ENCODE assay signal across 13 cellular contexts in the genomic region with DNA sequence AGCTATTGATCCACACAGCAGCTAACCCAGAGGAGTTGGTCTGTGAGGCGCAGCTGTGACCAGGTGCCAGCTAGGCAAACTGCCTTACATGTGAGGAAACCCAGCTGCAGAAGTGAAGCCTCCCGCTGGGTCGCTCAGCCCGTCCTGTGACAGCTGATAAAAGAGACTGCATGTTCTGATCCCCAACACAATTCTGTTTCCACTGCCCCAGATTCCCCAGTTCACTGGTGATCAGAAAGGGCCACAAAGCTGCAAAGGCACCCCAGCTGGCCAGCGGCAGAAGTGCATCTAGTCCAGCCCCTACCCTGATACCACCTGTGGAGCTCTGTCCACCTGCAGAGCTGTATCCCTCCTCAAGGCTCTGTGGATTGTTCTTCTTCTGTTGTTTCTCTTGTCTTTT.
A peak's percentile ranks its signal among the peaks of the same experiment; 100 is the strongest.
DNase-seq lines count a peak whose midpoint lies in the region; ATAC-seq and TF ChIP-seq lines count a peak whose summit lies in the region.
"Had no signal": no experiment of that assay in that cellular context is flagged by ENCODE, and none has a peak within 500 bp of the region (broad histone marks: within the 10 kb centered on the region; RNA-seq: fewer than 3 reads in every experiment).

No MANE protein-coding gene starts in this region.

- H3K4me3 ChIP-seq in astrocyte of the cerebellum (ENCODE audit: low read depth, low read length): no peak overlapping the region

- no peaks in the 10 kb centered on the region for H3K4me1 ChIP-seq in H9 (ENCODE audit: insufficient read depth, low read length)

- H3K27ac ChIP-seq in H9 (ENCODE audit: insufficient read length, low read depth, low read length): no peak overlapping the region
- H3K27ac ChIP-seq: epithelial cell of prostate had no signal

- H3K23ac ChIP-seq in H9 (ENCODE audit: insufficient read length, low read depth, low read length): no peak overlapping the region

- H3K9ac ChIP-seq in H9 (ENCODE audit: extremely low read depth, insufficient read length, low read length): no peak overlapping the region

- H4K5ac ChIP-seq in H9 (ENCODE audit: insufficient read length, low read depth, low read length): no peak overlapping the region

- no peak overlapping the region for H2BK5ac ChIP-seq in H9 (ENCODE audit: insufficient read length, low read length)

- H3K23me2 ChIP-seq in H9 (ENCODE audit: insufficient read length, low read depth, low read length, poor library complexity, severe bottlenecking): no peaks in the 10 kb centered on the region

- no peak overlapping the region for H3K14ac ChIP-seq in H9 (ENCODE audit: insufficient read depth, low read length)

- peak; percentile 26 for DNase-seq in COLO668 (lab: John Stamatoyannopoulos, UW; ENCODE audit: unreplicated experiment)
- peak; percentile 47 for DNase-seq in H9
- DNase-seq in astrocyte of the cerebellum (ENCODE audit: low read depth): no peak
- peak; percentile 73 for DNase-seq in iPS-NIHi7 (ENCODE audit: extremely low spot score)
- DNase-seq in NOMO-1 (lab: John Stamatoyannopoulos, UW; ENCODE audit: unreplicated experiment in 2 of 2): no peak
- DNase-seq in effector CD8-positive, alpha-beta T cell (lab: John Stamatoyannopoulos, UW): no peak
- DNase-seq: activated naive CD4-positive, alpha-beta T cell treated with anti-CD3 and anti-CD28 coated beads, Interleukin-2, amount 50 U/mL, for 16 hours; GF-D8; KBM-7; stimulated activated CD8-positive, alpha-beta memory T cell treated with anti-CD3 and anti-CD28 coated beads, Interleukin-4, amount 100 ng/mL, for 48 hours had no signal

- peaks cover 1 to 4% (median 2%) of the 10 kb centered on the region in 3 experiments; a peak in 4 of 7 replicates for H3K36me3 Mint-ChIP-seq in H9 (ENCODE audit: insufficient read depth in 1 of 3, low read depth in 3 of 3)

- H3K56ac ChIP-seq in H9 (ENCODE audit: insufficient read length, low read depth, low read length): no peak overlapping the region

- in situ Hi-C loops in astrocyte of the cerebellum (cut with HindIII; ENCODE audit: low sequenced_read_pairs): no loop called here

- H3K4ac ChIP-seq in H9 (ENCODE audit: low read depth, low read length): no peak overlapping the region

- H3K18ac ChIP-seq in H9 (ENCODE audit: insufficient read length, low read depth, low read length): no peak overlapping the region

- H2AFZ ChIP-seq in H9 (ENCODE audit: low read length): no peak overlapping the region

- no peak overlapping the region for H2BK120ac ChIP-seq in H9 (ENCODE audit: low read depth, low read length, poor library complexity, severe bottlenecking)

- no peaks in the 10 kb centered on the region for H3K79me2 ChIP-seq in H9 (ENCODE audit: insufficient read depth, low read length)

- H3K27me3 ChIP-seq in H9 (ENCODE audit: insufficient read depth, low read length): no peaks in the 10 kb centered on the region

- H2BK20ac ChIP-seq in H9 (ENCODE audit: low read depth, low read length, poor library complexity, severe bottlenecking): no peak overlapping the region

- H3K27me3 Mint-ChIP-seq in H9 (ENCODE audit: low read depth): no peaks in the 10 kb centered on the region

- H4K8ac ChIP-seq in H9 (replicated peaks; ENCODE audit: insufficient read length, low read depth, low read length): no peak overlapping the region

- H3K9me3 Mint-ChIP-seq in H9: no peaks in the 10 kb centered on the region

- WGBS in H9 (ENCODE audit: extremely low coverage, insufficient read length, low lambda C conversion rate): no CpG with 5 or more reads among the region's 5 CpGs

- no peak overlapping the region for H3T11ph ChIP-seq in H9 (ENCODE audit: low read length)

- H3K9me3 ChIP-seq in H9 (ENCODE audit: control insufficient read depth, low read depth, low read length): no peaks in the 10 kb centered on the region

- ATAC-seq in GM21515 (IDR thresholded peaks at IDR 0.05; ENCODE audit: unreplicated experiment) (no peak), HG03280 (IDR thresholded peaks at IDR 0.05; ENCODE audit: unreplicated experiment) (no peak)

- peaks cover 4 to 5% of the 10 kb centered on the region in 2 experiments; a peak in 2 of 4 replicates for H3K4me1 Mint-ChIP-seq in H9

- H2AK5ac ChIP-seq in H9 (ENCODE audit: insufficient read length, low read length): no peak overlapping the region

- H4K20me1 ChIP-seq in H9 (ENCODE audit: control insufficient read depth, insufficient read depth, insufficient read length): no peaks in the 10 kb centered on the region

- H3K4me2 ChIP-seq in H9 (ENCODE audit: insufficient read depth, insufficient read length, low read length): no peak overlapping the region

- no peak overlapping the region for H4K91ac ChIP-seq in H9 (ENCODE audit: insufficient read length, low read depth, low read length)

- no peak overlapping the region for H2BK12ac ChIP-seq in H9 (ENCODE audit: insufficient read length, low read depth, low read length)

- no peak overlapping the region for H3K4me3 Mint-ChIP-seq in H9

- H3K27ac Mint-ChIP-seq in H9: no peak overlapping the region

- H3K79me1 ChIP-seq in H9 (ENCODE audit: insufficient read depth, low read depth, low read length, poor library complexity, severe bottlenecking): no peaks in the 10 kb centered on the region

- H2BK15ac ChIP-seq in H9 (ENCODE audit: low read depth, low read length): no peak overlapping the region

- TF ChIP-seq CTCF in H9 (conservative IDR thresholded peaks at IDR 0.05) (peak; percentile 63), astrocyte of the cerebellum (IDR thresholded peaks at IDR 0.05; ENCODE audit: low read depth, low read length, missing control alignments) (peak; percentile 7)

Comparison
In these comparisons a context has a peak if more than half of its experiments do, and no peak if none do; other contexts are left out.
1. DNase-seq: peak in COLO668 (single experiment), H9 (single experiment) and iPS-NIHi7 (single experiment); none in astrocyte of the cerebellum (single experiment), NOMO-1 (0 of 2) and effector CD8-positive, alpha-beta T cell (single experiment).